In genomic region chr1:166952002-166952746, GRCh38 we compare ENCODE assay signal across 12 cellular contexts. TPM values are rescaled to one million over a fixed set of nuclear protein-coding genes. Genes with fewer than 3 reads are reported as not detected.
DNase-seq lines count a peak whose midpoint lies in the region; ATAC-seq and TF ChIP-seq lines count a peak whose summit lies in the region.
"Had no signal": no experiment of that assay in that cellular context is flagged by ENCODE, and none has a peak within 500 bp of the region (broad histone marks: within the 10 kb centered on the region; RNA-seq: fewer than 3 reads in every experiment).

No MANE protein-coding gene starts in this region.

- H3K36me3 Mint-ChIP-seq in CD4-positive, alpha-beta memory T cell = no peaks in the 10 kb centered on the region
- H3K36me3 Mint-ChIP-seq: CD8-positive, alpha-beta T cell had no signal

- no peaks in the 10 kb centered on the region for H3K79me1 ChIP-seq in IMR-90 (ENCODE audit: low read depth in 1 of 2, low read length in 2 of 2)

- peaks cover 0 to 5% (median under 1%) of the 10 kb centered on the region in 4 donors for H3K4me1 Mint-ChIP-seq in CD4-positive, alpha-beta memory T cell

- H2BK5ac ChIP-seq in IMR-90 (ENCODE audit: low read depth, low read length, poor library complexity, severe bottlenecking) = no peak overlapping the region

- H3K27ac ChIP-seq in IMR-90 (ENCODE audit: insufficient read depth, low read length) = no peak overlapping the region
- H3K27ac ChIP-seq in CD4-positive, alpha-beta memory T cell (ENCODE audit: low read depth, low read length) = no peak overlapping the region
- H3K27ac ChIP-seq: adrenal gland had no signal

- H3K4me3 ChIP-seq in AG10803 (ENCODE audit: low read length) (no peak overlapping the region), IMR-90 (ENCODE audit: insufficient read depth, low read depth, low read length) (no peak overlapping the region), cardiac fibroblast (replicated peaks in 1 of 2; ENCODE audit: low read depth in 2 of 2, low read length in 2 of 2) (no peak overlapping the region), kidney epithelial cell (ENCODE audit: low read depth, low read length) (no peak overlapping the region), BE2C (ENCODE audit: low read depth, low read length) (no peak overlapping the region)
- H3K4me3 ChIP-seq in CD4-positive, alpha-beta memory T cell (ENCODE audit: low read length in 2 of 2) = no peak overlapping the region
- H3K4me3 ChIP-seq: adrenal gland had no signal

- H3K27me3 Mint-ChIP-seq in CD4-positive, alpha-beta memory T cell = peaks cover 6 to 10% of the 10 kb centered on the region in 2 donors

- peaks cover 0 to 1% (median 0%) of the 10 kb centered on the region in 8 donors for H3K9me3 Mint-ChIP-seq in CD4-positive, alpha-beta memory T cell
- H3K9me3 Mint-ChIP-seq: CD8-positive, alpha-beta T cell had no signal

- no TSS peak for BruUV-seq in IMR-90 (replicated peaks; lab: Mats Ljungman, UMichigan)

- POLR2A ChIA-PET in IMR-90 (lab: Charles Lee; ENCODE audit: unreplicated experiment) = no interaction called here
- POLR2A ChIA-PET in CD4-positive, alpha-beta memory T cell (lab: Charles Lee; ENCODE audit: partially characterized antibody) = no interaction called here

- H4K5ac ChIP-seq in IMR-90 (ENCODE audit: low read depth, low read length) = no peak overlapping the region

- no peak overlapping the region for H3K27ac Mint-ChIP-seq in CD4-positive, alpha-beta memory T cell
- H3K27ac Mint-ChIP-seq: CD8-positive, alpha-beta T cell had no signal

- no peak overlapping the region for H2BK120ac ChIP-seq in IMR-90 (ENCODE audit: low read depth, low read length)

- TF ChIP-seq RAD21 in IMR-90 (IDR thresholded peaks at IDR 0.05; ENCODE audit: low read length) = no peak

- intact Hi-C loops in IMR-90 (cut with micrococcal nuclease) = no loop called here
- intact Hi-C loops in CD4-positive, alpha-beta memory T cell (cut with micrococcal nuclease) = no loop called here

- no peak overlapping the region for H3K4me3 Mint-ChIP-seq in CD4-positive, alpha-beta memory T cell
- H3K4me3 Mint-ChIP-seq: CD8-positive, alpha-beta T cell had no signal

- ATAC-seq in IMR-90 (ENCODE audit: low read depth) (peak; percentile 37; the same call in 1 of the 2 replicates), GM18867 (IDR thresholded peaks at IDR 0.05; ENCODE audit: unreplicated experiment) (no peak)
- no peak for ATAC-seq in activated CD4-positive, CD25-positive, alpha-beta regulatory T cell treated with anti-CD3 and anti-CD28 coated beads, Interleukin-2, amount 50 U/mL, for 24 hours
- ATAC-seq: CD8-positive, alpha-beta T cell had no signal

- no peak overlapping the region for H3K14ac ChIP-seq in IMR-90 (replicated peaks; ENCODE audit: low read depth, low read length)

- TF ChIP-seq CTCF in AG10803 (conservative IDR thresholded peaks at IDR 0.05; ENCODE audit: low read length) = no peak
- no peak for TF ChIP-seq CTCF in IMR-90 (conservative IDR thresholded peaks at IDR 0.05; ENCODE audit: low read depth, low read length)
- TF ChIP-seq CTCF in cardiac fibroblast (IDR thresholded peaks at IDR 0.05; ENCODE audit: low read depth, low read length) = no peak
- no peak for TF ChIP-seq CTCF in kidney epithelial cell (IDR thresholded peaks at IDR 0.05; ENCODE audit: insufficient read depth, low read length, poor library complexity, severe bottlenecking)
- no peak for TF ChIP-seq CTCF in BE2C (IDR thresholded peaks at IDR 0.05; ENCODE audit: low read depth, low read length)

- H2AK9ac ChIP-seq in IMR-90 (replicated peaks; ENCODE audit: low read depth, low read length, poor library complexity) = no peak overlapping the region

- CTCF ChIA-PET in IMR-90 (lab: Yijun Ruan, JAX) = interaction anchor here (1.0 kb wide), 1 partner anchor 42 kb away, joined by 3 read pairs; no protein-coding TSS in a partner anchor
- CTCF ChIA-PET in CD4-positive, alpha-beta memory T cell (lab: Charles Lee; ENCODE audit: partially characterized antibody) = interaction anchor here (0.9 to 1.3 kb wide), 2 partner anchors 42 to 108 kb away, joined by 3 to 4 read pairs; no protein-coding TSS in a partner anchor

- H3K4me2 ChIP-seq in IMR-90 (ENCODE audit: low read depth, low read length) = no peak overlapping the region

- H3K4ac ChIP-seq in IMR-90 (ENCODE audit: low read depth, low read length) = no peak overlapping the region

- no peaks in the 10 kb centered on the region for H3K4me1 ChIP-seq in IMR-90 (ENCODE audit: control insufficient read depth, insufficient read depth, low read length)
- H3K4me1 ChIP-seq in CD4-positive, alpha-beta memory T cell (ENCODE audit: insufficient read depth, low read length) = no peaks in the 10 kb centered on the region
- no peaks in the 10 kb centered on the region for H3K4me1 ChIP-seq in BE2C
- H3K4me1 ChIP-seq: adrenal gland had no signal

- DNase-seq in AG10803 (ENCODE audit: low read depth) = peak; percentile 46
- peak; percentile 48 for DNase-seq in IMR-90
- DNase-seq in cardiac fibroblast (ENCODE audit: low read depth in 2 of 2) = peak; percentile 29 to 52
- peak; percentile 77 for DNase-seq in kidney epithelial cell (ENCODE audit: low read depth)
- no peak for DNase-seq in CD4-positive, alpha-beta memory T cell
- DNase-seq in BE2C = no peak
- DNase-seq: adrenal gland; CD8-positive, alpha-beta T cell; occipital lobe had no signal

- dilution Hi-C loops in IMR-90 (cut with HindIII; ENCODE audit: low sequenced_read_pairs, unreplicated experiment) = no loop called here

- H3K36me3 ChIP-seq in IMR-90 (ENCODE audit: control insufficient read depth, insufficient read depth, low read length) = no peaks in the 10 kb centered on the region
- no peaks in the 10 kb centered on the region for H3K36me3 ChIP-seq in kidney epithelial cell (ENCODE audit: control insufficient read depth, insufficient read depth, low read length)
- no peaks in the 10 kb centered on the region for H3K36me3 ChIP-seq in CD4-positive, alpha-beta memory T cell (ENCODE audit: insufficient read depth, low read length)
- no peaks in the 10 kb centered on the region for H3K36me3 ChIP-seq in BE2C
- H3K36me3 ChIP-seq: adrenal gland had no signal

- H2AFZ ChIP-seq in IMR-90 (replicated peaks; ENCODE audit: low read length, poor library complexity) = no peak overlapping the region

- H2AK5ac ChIP-seq in IMR-90 (ENCODE audit: low read depth, low read length) = no peak overlapping the region

- H3K27me3 ChIP-seq in IMR-90 (ENCODE audit: control insufficient read depth, insufficient read depth, low read length) = peaks cover 17% of the 10 kb centered on the region
- no peaks in the 10 kb centered on the region for H3K27me3 ChIP-seq in kidney epithelial cell (ENCODE audit: control insufficient read depth, insufficient read depth, low read length)
- H3K27me3 ChIP-seq in CD4-positive, alpha-beta memory T cell (ENCODE audit: insufficient read depth, low read length) = no peaks in the 10 kb centered on the region
- peaks cover 38% of the 10 kb centered on the region for H3K27me3 ChIP-seq in BE2C

- no peak overlapping the region for H3K18ac ChIP-seq in IMR-90 (ENCODE audit: low read depth, low read length)

- H2BK15ac ChIP-seq in IMR-90 (ENCODE audit: low read depth, low read length) = no peak overlapping the region

- H4K91ac ChIP-seq in IMR-90 (ENCODE audit: insufficient read depth, low read depth, low read length) = no peak overlapping the region

- H3K9me3 ChIP-seq in IMR-90 (ENCODE audit: control insufficient read depth, insufficient read depth, low read length) (no peaks in the 10 kb centered on the region), BE2C (no peaks in the 10 kb centered on the region)
- H3K9me3 ChIP-seq in CD4-positive, alpha-beta memory T cell (ENCODE audit: control insufficient read depth in 1 of 2, low read length in 2 of 2) = no peaks in the 10 kb centered on the region
- H3K9me3 ChIP-seq: adrenal gland had no signal

- no peak overlapping the region for H2BK20ac ChIP-seq in IMR-90 (ENCODE audit: low read depth, low read length)

- H3K9ac ChIP-seq in IMR-90 (ENCODE audit: low read depth, low read length) = no peak overlapping the region

- H3K9me1 ChIP-seq in IMR-90 (ENCODE audit: insufficient read depth, low read length) = no peaks in the 10 kb centered on the region

- no peak overlapping the region for H4K8ac ChIP-seq in IMR-90 (ENCODE audit: low read depth in 2 of 2, low read length in 2 of 2)

- no peak overlapping the region for H3K56ac ChIP-seq in IMR-90 (ENCODE audit: extremely low read depth, insufficient read depth, low read length)

- 44% methylated on average over 1 of the region's 4 CpGs; no CpG with 5 or more reads in 1 of the 2 experiments for WGBS in IMR-90 (ENCODE audit: extremely low coverage in 2 of 2, insufficient read length in 1 of 2), 2 experiments

- H4K20me1 ChIP-seq in IMR-90 (ENCODE audit: insufficient read depth, low read length) = no peaks in the 10 kb centered on the region

- in situ Hi-C loops in IMR-90 (cut with MboI; ENCODE audit: low sequenced_read_pairs) = no loop called here

- no peak overlapping the region for H3K23ac ChIP-seq in IMR-90 (ENCODE audit: low read depth, low read length)

- no peak for TF ChIP-seq POLR2A in IMR-90 (IDR thresholded peaks at IDR 0.05; ENCODE audit: low read depth, low read length)

TF ChIP-seq in IMR-90, 13 proteins besides CTCF, POLR2A, EP300 and RAD21:
- TF ChIP-seq RFX5 (IDR thresholded peaks at IDR 0.05; ENCODE audit: low read depth, low read length) (no peak), FOS (IDR thresholded peaks at IDR 0.05; ENCODE audit: low read depth, low read length) (0 out of 2 replicates have a peak, but pooled peaks have one; percentile 29), MAZ (IDR thresholded peaks at IDR 0.05; ENCODE audit: borderline replicate concordance, low read depth, low read length) (no peak)
TF ChIP-seq in IMR-90: peak in this region for 1.

RNA-seq across cellular contexts. Expression of gene ILDR2, which starts 23.2 kb away (rescaled TPM):
- total RNA-seq in IMR-90 (2012; rRNA removed) = under 0.01 TPM in 2 replicates
- not detected in 2 replicates for polyA plus RNA-seq in IMR-90 (2012; rRNA removed)
- polyA plus RNA-seq in IMR-90 (2012; cell fraction: cytosol; rRNA removed) = 0.02 TPM in 1 of 2 replicates, not detected in the other
- not detected in 2 replicates for polyA plus RNA-seq in IMR-90 (2012; cell fraction: nucleus; rRNA removed; ENCODE audit: low replicate concordance)
- total RNA-seq in kidney epithelial cell = 1.3 and 3.8 TPM in 2 replicates
- under 1 TPM; 0.25 to 0.52 TPM for total RNA-seq in CD4-positive, alpha-beta memory T cell
- polyA plus RNA-seq in CD4-positive, alpha-beta memory T cell = under 1 TPM in 1 of 2 donors, not detected in 1; 0.21 TPM
- not detected for polyA plus RNA-seq in BE2C (2012; ENCODE audit: insufficient read depth, insufficient read length, low read depth)
- total RNA-seq: glomerular endothelial cell had no signal

RNA-seq across cellular contexts. Expression of gene MAEL, which starts 36.9 kb away (rescaled TPM):
- total RNA-seq in IMR-90 (2012; rRNA removed) (not detected in 2 replicates), kidney epithelial cell (0.33 TPM in 1 of 2 replicates, not detected in the other)
- not detected in 2 replicates for polyA plus RNA-seq in IMR-90 (2012; rRNA removed)
- not detected in 2 replicates for polyA plus RNA-seq in IMR-90 (2012; cell fraction: cytosol; rRNA removed)
- not detected in 2 replicates for polyA plus RNA-seq in IMR-90 (2012; cell fraction: nucleus; rRNA removed; ENCODE audit: low replicate concordance)
- total RNA-seq in CD4-positive, alpha-beta memory T cell = not detected
- not detected for polyA plus RNA-seq in CD4-positive, alpha-beta memory T cell
- 1.0 TPM for polyA plus RNA-seq in BE2C (2012; ENCODE audit: insufficient read depth, insufficient read length, low read depth)
- total RNA-seq: adrenal gland; CD8-positive, alpha-beta T cell; glomerular endothelial cell had no signal

Comparison
In these comparisons a context has a peak if more than half of its experiments do, and no peak if none do; other contexts are left out.
1. DNase-seq: peak in AG10803 (single experiment), IMR-90 (single experiment), cardiac fibroblast (2 of 2) and kidney epithelial cell (single experiment); none in CD4-positive, alpha-beta memory T cell (0 of 5) and BE2C (single experiment).